1 cellular context compared by ENCODE assay signal in the genomic region with DNA sequence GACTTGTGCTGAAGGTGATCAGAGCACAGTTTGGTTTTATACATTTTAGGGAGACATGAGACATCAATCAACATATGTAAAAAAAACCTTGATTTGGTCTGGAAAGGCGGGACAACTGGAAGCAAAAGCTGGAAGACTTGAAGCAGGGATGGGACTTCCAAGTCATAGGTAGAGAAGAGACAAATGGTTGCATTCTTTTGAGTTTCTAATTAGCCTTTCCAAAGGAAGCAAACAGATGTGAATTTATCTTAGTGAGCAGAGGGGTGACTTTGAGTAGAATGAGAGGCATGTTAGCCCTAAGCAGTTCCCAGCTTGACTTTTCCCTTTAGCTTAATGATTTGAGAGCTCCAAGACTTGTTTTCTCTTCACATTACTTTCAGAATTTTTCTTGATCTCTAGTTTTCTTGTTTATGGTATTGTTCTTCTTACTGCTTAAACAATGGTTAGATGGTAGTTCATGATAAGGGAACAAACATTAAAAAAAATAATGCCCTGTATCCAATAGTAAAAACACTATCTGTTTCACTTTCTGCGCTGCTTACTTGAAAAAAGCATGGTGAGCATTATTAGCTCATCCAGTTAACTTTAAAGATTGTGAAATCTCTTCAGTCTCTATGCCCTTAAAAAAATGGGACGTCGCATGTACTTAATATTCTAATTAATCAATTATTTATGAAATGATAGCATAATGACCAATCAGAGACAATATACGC.
TF ChIP-seq lines count a peak whose summit lies in the region.

No MANE protein-coding gene starts in this region.

TF ChIP-seq in GM23338, 12 proteins besides CTCF, POLR2A, EP300 and RAD21 (continued from another document):
- TF ChIP-seq, protein P1, sequence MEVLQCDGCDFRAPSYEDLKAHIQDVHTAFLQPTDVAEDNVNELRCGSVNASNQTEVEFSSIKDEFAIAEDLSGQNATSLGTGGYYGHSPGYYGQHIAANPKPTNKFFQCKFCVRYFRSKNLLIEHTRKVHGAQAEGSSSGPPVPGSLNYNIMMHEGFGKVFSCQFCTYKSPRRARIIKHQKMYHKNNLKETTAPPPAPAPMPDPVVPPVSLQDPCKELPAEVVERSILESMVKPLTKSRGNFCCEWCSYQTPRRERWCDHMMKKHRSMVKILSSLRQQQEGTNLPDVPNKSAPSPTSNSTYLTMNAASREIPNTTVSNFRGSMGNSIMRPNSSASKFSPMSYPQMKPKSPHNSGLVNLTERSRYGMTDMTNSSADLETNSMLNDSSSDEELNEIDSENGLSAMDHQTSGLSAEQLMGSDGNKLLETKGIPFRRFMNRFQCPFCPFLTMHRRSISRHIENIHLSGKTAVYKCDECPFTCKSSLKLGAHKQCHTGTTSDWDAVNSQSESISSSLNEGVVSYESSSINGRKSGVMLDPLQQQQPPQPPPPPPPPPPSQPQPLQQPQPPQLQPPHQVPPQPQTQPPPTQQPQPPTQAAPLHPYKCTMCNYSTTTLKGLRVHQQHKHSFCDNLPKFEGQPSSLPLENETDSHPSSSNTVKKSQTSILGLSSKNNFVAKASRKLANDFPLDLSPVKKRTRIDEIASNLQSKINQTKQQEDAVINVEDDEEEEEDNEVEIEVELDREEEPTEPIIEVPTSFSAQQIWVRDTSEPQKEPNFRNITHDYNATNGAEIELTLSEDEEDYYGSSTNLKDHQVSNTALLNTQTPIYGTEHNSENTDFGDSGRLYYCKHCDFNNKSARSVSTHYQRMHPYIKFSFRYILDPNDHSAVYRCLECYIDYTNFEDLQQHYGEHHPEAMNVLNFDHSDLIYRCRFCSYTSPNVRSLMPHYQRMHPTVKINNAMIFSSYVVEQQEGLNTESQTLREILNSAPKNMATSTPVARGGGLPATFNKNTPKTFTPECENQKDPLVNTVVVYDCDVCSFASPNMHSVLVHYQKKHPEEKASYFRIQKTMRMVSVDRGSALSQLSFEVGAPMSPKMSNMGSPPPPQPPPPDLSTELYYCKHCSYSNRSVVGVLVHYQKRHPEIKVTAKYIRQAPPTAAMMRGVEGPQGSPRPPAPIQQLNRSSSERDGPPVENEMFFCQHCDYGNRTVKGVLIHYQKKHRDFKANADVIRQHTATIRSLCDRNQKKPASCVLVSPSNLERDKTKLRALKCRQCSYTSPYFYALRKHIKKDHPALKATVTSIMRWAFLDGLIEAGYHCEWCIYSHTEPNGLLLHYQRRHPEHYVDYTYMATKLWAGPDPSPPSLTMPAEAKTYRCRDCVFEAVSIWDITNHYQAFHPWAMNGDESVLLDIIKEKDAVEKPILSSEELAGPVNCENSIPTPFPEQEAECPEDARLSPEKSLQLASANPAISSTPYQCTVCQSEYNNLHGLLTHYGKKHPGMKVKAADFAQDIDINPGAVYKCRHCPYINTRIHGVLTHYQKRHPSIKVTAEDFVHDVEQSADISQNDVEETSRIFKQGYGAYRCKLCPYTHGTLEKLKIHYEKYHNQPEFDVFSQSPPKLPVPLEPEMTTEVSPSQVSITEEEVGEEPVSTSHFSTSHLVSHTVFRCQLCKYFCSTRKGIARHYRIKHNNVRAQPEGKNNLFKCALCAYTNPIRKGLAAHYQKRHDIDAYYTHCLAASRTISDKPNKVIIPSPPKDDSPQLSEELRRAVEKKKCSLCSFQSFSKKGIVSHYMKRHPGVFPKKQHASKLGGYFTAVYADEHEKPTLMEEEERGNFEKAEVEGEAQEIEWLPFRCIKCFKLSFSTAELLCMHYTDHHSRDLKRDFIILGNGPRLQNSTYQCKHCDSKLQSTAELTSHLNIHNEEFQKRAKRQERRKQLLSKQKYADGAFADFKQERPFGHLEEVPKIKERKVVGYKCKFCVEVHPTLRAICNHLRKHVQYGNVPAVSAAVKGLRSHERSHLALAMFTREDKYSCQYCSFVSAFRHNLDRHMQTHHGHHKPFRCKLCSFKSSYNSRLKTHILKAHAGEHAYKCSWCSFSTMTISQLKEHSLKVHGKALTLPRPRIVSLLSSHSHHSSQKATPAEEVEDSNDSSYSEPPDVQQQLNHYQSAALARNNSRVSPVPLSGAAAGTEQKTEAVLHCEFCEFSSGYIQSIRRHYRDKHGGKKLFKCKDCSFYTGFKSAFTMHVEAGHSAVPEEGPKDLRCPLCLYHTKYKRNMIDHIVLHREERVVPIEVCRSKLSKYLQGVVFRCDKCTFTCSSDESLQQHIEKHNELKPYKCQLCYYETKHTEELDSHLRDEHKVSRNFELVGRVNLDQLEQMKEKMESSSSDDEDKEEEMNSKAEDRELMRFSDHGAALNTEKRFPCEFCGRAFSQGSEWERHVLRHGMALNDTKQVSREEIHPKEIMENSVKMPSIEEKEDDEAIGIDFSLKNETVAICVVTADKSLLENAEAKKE (CRISPR knock-in tag; IDR thresholded peaks at IDR 0.05), result peak; percentile 59; the same call in 1 of the 2 replicates
